In genomic region chr12:55931780-55932545, GRCh38 we compare ENCODE assay signal across 1 cellular context.
TF ChIP-seq lines count a peak whose summit lies in the region.

No MANE protein-coding gene starts in this region.

TF ChIP-seq in HEK293, 187 proteins besides CTCF, POLR2A, EP300 and RAD21 (continued from another document):
- TF ChIP-seq ZNF398 (tag by site-specific recombination; IDR thresholded peaks at IDR 0.05) (0 out of 2 replicates have a peak, but pooled peaks have one; percentile 5), ZNF449 (tag by site-specific recombination; IDR thresholded peaks at IDR 0.05) (peak; percentile 68; the same call in 1 of the 2 replicates), ZNF501 (tag by site-specific recombination; IDR thresholded peaks at IDR 0.05) (0 out of 2 replicates have a peak, but pooled peaks have one; percentile 20), ZBTB8A (tag by site-specific recombination; IDR thresholded peaks at IDR 0.05) (peak; percentile 45; the same call in 1 of the 2 replicates), PATZ1 (tag by site-specific recombination; IDR thresholded peaks at IDR 0.05) (0 out of 2 replicates have a peak, but pooled peaks have one; percentile 35), ZNF184 (tag by site-specific recombination; IDR thresholded peaks at IDR 0.05) (no peak)
